In genomic region chr11:125429174-125429707, GRCh38 we compare ENCODE assay signal across 8 cellular contexts.
A peak's percentile ranks its signal among the peaks of the same experiment; 100 is the strongest.
DNase-seq lines count a peak whose midpoint lies in the region; ATAC-seq and TF ChIP-seq lines count a peak whose summit lies in the region.

No MANE protein-coding gene starts in this region.

- no peaks in the 10 kb centered on the region for H3K79me2 ChIP-seq in neural cell (replicated peaks; ENCODE audit: insufficient read depth, low read length)

- H3F3A ChIP-seq in neural cell (ENCODE audit: insufficient read depth, low read length, poor library complexity, severe bottlenecking), result no peaks in the 10 kb centered on the region

- H3K4me3 ChIP-seq in BE2C (ENCODE audit: low read depth, low read length) (no peak overlapping the region), epithelial cell of proximal tubule (ENCODE audit: low read depth, low read length) (no peak overlapping the region), neural cell (ENCODE audit: low read length) (no peak overlapping the region), tibial artery (no peak overlapping the region)

- H3K9me2 ChIP-seq in neural cell (ENCODE audit: insufficient read depth, low read length), result no peaks in the 10 kb centered on the region

- peak; percentile 61 for DNase-seq in BE2C
- peak; percentile 76 for DNase-seq in NCI-H1105 treated with DMSO at 0.1 percent for 48 hours (lab: John Stamatoyannopoulos, UW)
- peak; percentile 73 for DNase-seq in activated CD8-positive, alpha-beta memory T cell treated with anti-CD3 and anti-CD28 coated beads for 24 hours
- no peak for DNase-seq in epithelial cell of proximal tubule (ENCODE audit: low read depth)
- peak in 1 of 2 donors; percentile 40 for DNase-seq in tibial artery

- peak; percentile 76 for TF ChIP-seq RAD21 in neural cell (conservative IDR thresholded peaks at IDR 0.05)

- no peak overlapping the region for H3K27ac ChIP-seq in neural cell (ENCODE audit: low read length)
- H3K27ac ChIP-seq in tibial artery, result no peak overlapping the region

- H3K36me3 ChIP-seq in BE2C, result no peaks in the 10 kb centered on the region
- H3K36me3 ChIP-seq in neural cell (ENCODE audit: insufficient read depth, low read length), result no peaks in the 10 kb centered on the region
- H3K36me3 ChIP-seq in tibial artery, result peaks cover 0 to 7% (median 0%) of the 10 kb centered on the region in 3 donors

- H4K20me1 ChIP-seq in neural cell (ENCODE audit: insufficient read depth), result no peaks in the 10 kb centered on the region

- H3K4me1 ChIP-seq in BE2C, result no peaks in the 10 kb centered on the region
- H3K4me1 ChIP-seq in tibial artery, result peaks cover 0 to 13% (median 6%) of the 10 kb centered on the region in 4 donors

- H3K9me3 ChIP-seq in BE2C (no peaks in the 10 kb centered on the region), neural cell (ENCODE audit: low read length) (no peaks in the 10 kb centered on the region), tibial artery (no peaks in the 10 kb centered on the region)

- intact Hi-C loops in tibial artery (cut with DNase I; ENCODE audit: low total_unique reads), result no loop called here

- ATAC-seq in GM18909 (IDR thresholded peaks at IDR 0.05; ENCODE audit: poor library complexity, unreplicated experiment) (peak; percentile 55), HG02981 (IDR thresholded peaks at IDR 0.05; ENCODE audit: unreplicated experiment) (no peak)

- no peak overlapping the region for H2AFZ ChIP-seq in neural cell (ENCODE audit: low read depth, low read length)

- no peak overlapping the region for H3K4me2 ChIP-seq in neural cell (ENCODE audit: low read length)

- no peak for TF ChIP-seq EP300 in neural cell (conservative IDR thresholded peaks at IDR 0.05; ENCODE audit: poor library complexity, severe bottlenecking)

- H3K9ac ChIP-seq in neural cell (ENCODE audit: low read length), result no peak overlapping the region

- H3K27me3 ChIP-seq in BE2C (peaks cover 16% of the 10 kb centered on the region), neural cell (ENCODE audit: insufficient read depth, low read depth, low read length) (no peaks in the 10 kb centered on the region), tibial artery (no peaks in the 10 kb centered on the region)

- TF ChIP-seq CTCF in BE2C (IDR thresholded peaks at IDR 0.05; ENCODE audit: low read depth, low read length) (peak; percentile 84), epithelial cell of proximal tubule (conservative IDR thresholded peaks at IDR 0.05; ENCODE audit: low read depth, low read length) (peak; percentile 82), neural cell (IDR thresholded peaks at IDR 0.05; ENCODE audit: poor library complexity, severe bottlenecking) (peak; percentile 81), tibial artery (IDR thresholded peaks at IDR 0.05) (peak; percentile 34 to 43)

TF ChIP-seq in neural cell, 6 proteins besides CTCF, POLR2A, EP300 and RAD21:
- TF ChIP-seq SMC3 (conservative IDR thresholded peaks at IDR 0.05; ENCODE audit: poor library complexity) (peak; percentile 84), POLR2AphosphoS5 (IDR thresholded peaks at IDR 0.05) (no peak), MXI1 (conservative IDR thresholded peaks at IDR 0.05; ENCODE audit: poor library complexity, severe bottlenecking) (no peak)
